ENCODE assay signal across 8 cellular contexts in genomic region chr9:105245720-105246161, GRCh38. TPM values are rescaled to one million over a fixed set of nuclear protein-coding genes. Genes with fewer than 3 reads are reported as not detected.
DNase-seq lines count a peak whose midpoint lies in the region; ATAC-seq and TF ChIP-seq lines count a peak whose summit lies in the region.

No MANE protein-coding gene starts in this region.

- H3K36me3 ChIP-seq in WERI-Rb-1: peaks cover 3% of the 10 kb centered on the region; the same call in 1 of the 2 replicates

- DNase-seq in HCEC 1CT: peak; percentile 36
- DNase-seq in WERI-Rb-1: no peak
- no peak for DNase-seq in right cardiac atrium
- DNase-seq in posterior vena cava (ENCODE audit: low spot score): no peak
- DNase-seq in germinal center (ENCODE audit: low spot score): no peak
- no peak for DNase-seq in G401 (ENCODE audit: low spot score)

- H3K4me3 ChIP-seq in WERI-Rb-1 (ENCODE audit: low read depth, low read length) (peak overlapping the region; percentile 87), right cardiac atrium (ENCODE audit: low read length) (peak overlapping the region; percentile 88), skin epidermis (peak overlapping the region; percentile 76 to 93 (median 89))

- in situ Hi-C loops in G401 (cut with HindIII; ENCODE audit: low sequenced_read_pairs): no loop called here

- H3K4me1 ChIP-seq in right cardiac atrium (ENCODE audit: control insufficient read depth, insufficient read depth, low read length): no peaks in the 10 kb centered on the region

- intact Hi-C loops in right cardiac atrium (cut with DNase I): no loop called here
- intact Hi-C loops in posterior vena cava (cut with DNase I): no loop called here

- 3% methylated on average over 10 of the region's 10 CpGs for WGBS in right cardiac atrium

- no peak for ATAC-seq in right cardiac atrium
- no peak for ATAC-seq in HG03135 (IDR thresholded peaks at IDR 0.05; ENCODE audit: unreplicated experiment)

- no peak for TF ChIP-seq CTCF in WERI-Rb-1 (IDR thresholded peaks at IDR 0.05; ENCODE audit: low read depth, low read length)

- H3K27ac ChIP-seq in WERI-Rb-1 (peak overlapping the region; percentile 88), right cardiac atrium (ENCODE audit: low read length) (peak overlapping the region; percentile 59), skin epidermis (peak overlapping the region in 20 of 21 experiments; percentile 73 to 89 (median 84))

- H3K27me3 ChIP-seq in WERI-Rb-1 (ENCODE audit: insufficient read depth, low read depth, severe bottlenecking) (no peaks in the 10 kb centered on the region), right cardiac atrium (ENCODE audit: control insufficient read depth, insufficient read depth) (no peaks in the 10 kb centered on the region)

- H3K9me3 ChIP-seq in WERI-Rb-1 (ENCODE audit: severe bottlenecking): no peaks in the 10 kb centered on the region
- no peaks in the 10 kb centered on the region for H3K9me3 ChIP-seq in right cardiac atrium (ENCODE audit: control insufficient read depth, low read length)

RNA-seq across cellular contexts. Expression of gene SLC44A1, which starts 1.3 kb away (rescaled TPM):
- total RNA-seq in right cardiac atrium (10 to 100 TPM; 12.1 to 18.3 (median 16.3) TPM), posterior vena cava (10 to 100 TPM; 34.1 to 41.6 TPM)
- 5.8 TPM for polyA plus RNA-seq in right cardiac atrium
- total RNA-seq in G401 (2014; rRNA removed; shearing (Covaris generic)): 25.0 and 30.0 TPM in 2 replicates
